Comparison of ENCODE assay signal across 2 cellular contexts in genomic region chr10:17379151-17379690, GRCh38.
TF ChIP-seq lines count a peak whose summit lies in the region.

No MANE protein-coding gene starts in this region.

TF ChIP-seq in GM23338, 12 proteins besides CTCF, POLR2A, EP300 and RAD21 (continued from another document):
- TF ChIP-seq REST (IDR thresholded peaks at IDR 0.05; ENCODE audit: unreplicated experiment) (no peak), EZH2phosphoT487 (IDR thresholded peaks at IDR 0.05; ENCODE audit: unreplicated experiment) (no peak), ZNF462 (CRISPR knock-in tag; IDR thresholded peaks at IDR 0.05) (no peak), JUNB (IDR thresholded peaks at IDR 0.05; ENCODE audit: unreplicated experiment) (no peak), CREB1 (CRISPR knock-in tag; IDR thresholded peaks at IDR 0.05; ENCODE audit: low read depth) (no peak), POLR2AphosphoS5 (IDR thresholded peaks at IDR 0.05; ENCODE audit: low read depth) (no peak), EZH2 (IDR thresholded peaks at IDR 0.05; ENCODE audit: low read depth, unreplicated experiment) (no peak), ZNF331 (CRISPR knock-in tag; IDR thresholded peaks at IDR 0.05; ENCODE audit: low read depth) (no peak), ETS1 (IDR thresholded peaks at IDR 0.05) (no peak), STAT1 (IDR thresholded peaks at IDR 0.05; ENCODE audit: unreplicated experiment) (no peak), NANOG (IDR thresholded peaks at IDR 0.05; ENCODE audit: borderline replicate concordance) (no peak)

TF ChIP-seq in WTC11, 78 proteins besides CTCF, POLR2A, EP300 and RAD21 (continued from another document):
- TF ChIP-seq MLX (CRISPR knock-in tag; IDR thresholded peaks at IDR 0.05) (no peak), ZNF423 (CRISPR knock-in tag; IDR thresholded peaks at IDR 0.05) (no peak)
